ENCODE assay signal across 8 cellular contexts in genomic region chr6:42136508-42137191, GRCh38.
DNase-seq lines count a peak whose midpoint lies in the region; ATAC-seq and TF ChIP-seq lines count a peak whose summit lies in the region.

No MANE protein-coding gene starts in this region.

- peak overlapping the region; percentile 33 for H3K27ac ChIP-seq in WERI-Rb-1

- no peaks in the 10 kb centered on the region for H3K27me3 ChIP-seq in WERI-Rb-1 (ENCODE audit: insufficient read depth, low read depth, severe bottlenecking)

- DNase-seq in EH (ENCODE audit: low read depth), result peak; percentile 69
- peak; percentile 35 for DNase-seq in HK-2 (ENCODE audit: unreplicated experiment)
- peak; percentile 83 for DNase-seq in WERI-Rb-1
- DNase-seq in glomerular visceral epithelial cell (ENCODE audit: extremely low spot score), result peak; percentile 60
- DNase-seq in stimulated activated CD4-positive, alpha-beta T cell treated with anti-CD3 and anti-CD28 coated beads, Interleukin-4, amount 100 ng/mL, for 1 hour, result peak; percentile 19
- DNase-seq in amygdala (lab: John Stamatoyannopoulos, UW), result no peak

- no peak overlapping the region for H3K4me3 ChIP-seq in WERI-Rb-1 (ENCODE audit: low read depth, low read length)

- ATAC-seq in GM21737 (IDR thresholded peaks at IDR 0.05; ENCODE audit: unreplicated experiment) (no peak), HG03442 (IDR thresholded peaks at IDR 0.05; ENCODE audit: unreplicated experiment) (no peak)

- no peaks in the 10 kb centered on the region for H3K9me3 ChIP-seq in WERI-Rb-1 (ENCODE audit: severe bottlenecking)

- peak; percentile 79 for TF ChIP-seq CTCF in WERI-Rb-1 (IDR thresholded peaks at IDR 0.05; ENCODE audit: low read depth, low read length)

- H3K36me3 ChIP-seq in WERI-Rb-1, result no peaks in the 10 kb centered on the region

Comparison
In these comparisons a context has a peak if more than half of its experiments do, and no peak if none do; other contexts are left out.
1. DNase-seq: peak in EH (single experiment), HK-2 (single experiment), WERI-Rb-1 (single experiment), glomerular visceral epithelial cell (single experiment) and stimulated activated CD4-positive, alpha-beta T cell treated with anti-CD3 and anti-CD28 coated beads, Interleukin-4, amount 100 ng/mL, for 1 hour (single experiment); none in amygdala (0 of 56).